In the genomic region with DNA sequence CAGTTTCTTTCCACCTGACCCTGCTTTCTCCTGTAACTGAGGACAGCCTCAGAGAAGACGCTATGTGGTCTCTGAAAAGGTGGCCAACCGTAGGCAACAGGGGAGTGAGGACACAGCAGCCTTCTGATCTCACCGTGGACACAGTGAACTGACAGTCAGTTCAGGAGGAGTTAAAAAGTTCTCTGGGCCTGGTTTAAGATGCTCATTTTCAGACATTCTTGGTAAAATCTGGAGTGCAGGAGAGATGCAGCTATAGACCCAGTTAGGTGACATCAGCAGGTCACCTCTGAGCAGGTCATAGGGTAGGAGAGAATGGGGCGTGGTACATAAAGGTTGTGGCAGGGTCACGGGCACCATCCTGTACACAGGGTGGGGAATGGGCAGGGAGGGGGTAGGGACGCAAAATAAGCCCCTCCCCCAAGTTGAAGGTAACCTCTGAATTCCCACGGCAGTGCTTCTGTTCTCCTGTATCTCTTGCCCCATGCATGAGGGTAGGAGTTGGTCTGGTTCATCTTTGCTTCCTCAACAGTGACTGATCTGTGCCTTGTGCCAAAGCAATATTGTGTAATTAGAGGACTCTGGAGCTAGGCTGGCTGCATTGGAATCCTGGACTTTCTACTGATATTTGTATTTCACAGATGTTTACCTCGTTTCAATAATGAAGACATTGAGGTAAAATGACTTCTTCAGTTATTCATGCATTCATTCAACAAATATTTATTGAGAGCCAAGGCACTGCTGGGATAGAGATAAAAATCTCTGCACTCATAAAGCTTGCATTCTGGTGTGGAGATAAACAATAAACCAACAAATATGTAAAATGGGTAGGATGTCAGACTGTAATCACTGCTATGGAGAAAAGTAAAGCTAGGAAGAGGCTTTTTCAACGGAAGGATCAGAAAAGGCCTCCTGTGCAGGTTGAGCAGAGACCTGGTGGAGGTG, we compare ENCODE assay signal across 1 cellular context.
TF ChIP-seq lines count a peak whose summit lies in the region.

No MANE protein-coding gene starts in this region.

TF ChIP-seq in HepG2, 621 proteins besides CTCF, POLR2A, EP300 and RAD21 (continued from another document and continues in another):
- TF ChIP-seq CERS6 (CRISPR knock-in tag; IDR thresholded peaks at IDR 0.05): no peak
- TF ChIP-seq SMC3 (IDR thresholded peaks at IDR 0.05; ENCODE audit: low read length): 0 out of 2 replicates have a peak, but pooled peaks have one; percentile 17
- TF ChIP-seq HNRNPLL (IDR thresholded peaks at IDR 0.05; ENCODE audit: low read depth, low read length, poor library complexity, severe bottlenecking): no peak
- TF ChIP-seq HIC2 (CRISPR knock-in tag; IDR thresholded peaks at IDR 0.05; ENCODE audit: low read depth): peak; percentile 66
- TF ChIP-seq, protein P1, sequence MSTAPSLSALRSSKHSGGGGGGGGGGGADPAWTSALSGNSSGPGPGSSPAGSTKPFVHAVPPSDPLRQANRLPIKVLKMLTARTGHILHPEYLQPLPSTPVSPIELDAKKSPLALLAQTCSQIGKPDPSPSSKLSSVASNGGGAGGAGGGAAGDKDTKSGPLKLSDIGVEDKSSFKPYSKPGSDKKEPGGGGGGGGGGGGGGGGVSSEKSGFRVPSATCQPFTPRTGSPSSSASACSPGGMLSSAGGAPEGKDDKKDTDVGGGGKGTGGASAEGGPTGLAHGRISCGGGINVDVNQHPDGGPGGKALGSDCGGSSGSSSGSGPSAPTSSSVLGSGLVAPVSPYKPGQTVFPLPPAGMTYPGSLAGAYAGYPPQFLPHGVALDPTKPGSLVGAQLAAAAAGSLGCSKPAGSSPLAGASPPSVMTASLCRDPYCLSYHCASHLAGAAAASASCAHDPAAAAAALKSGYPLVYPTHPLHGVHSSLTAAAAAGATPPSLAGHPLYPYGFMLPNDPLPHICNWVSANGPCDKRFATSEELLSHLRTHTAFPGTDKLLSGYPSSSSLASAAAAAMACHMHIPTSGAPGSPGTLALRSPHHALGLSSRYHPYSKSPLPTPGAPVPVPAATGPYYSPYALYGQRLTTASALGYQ (CRISPR knock-in tag; IDR thresholded peaks at IDR 0.05): peak; percentile 44; the same call in 1 of the 2 replicates
- TF ChIP-seq MTF2 (CRISPR knock-in tag; IDR thresholded peaks at IDR 0.05; ENCODE audit: borderline replicate concordance): no peak
- TF ChIP-seq XRCC5 (optimal IDR thresholded peaks at IDR 0.05; ENCODE audit: low read length): no peak
- no peak for TF ChIP-seq KLF15 (CRISPR knock-in tag; IDR thresholded peaks at IDR 0.05; ENCODE audit: borderline replicate concordance)
- TF ChIP-seq RARA (CRISPR knock-in tag; IDR thresholded peaks at IDR 0.05): peak; percentile 94
- TF ChIP-seq SOX5 (CRISPR knock-in tag; IDR thresholded peaks at IDR 0.05; ENCODE audit: borderline replicate concordance): peak; percentile 70; the same call in 1 of the 2 replicates
- TF ChIP-seq ZNF362 (CRISPR knock-in tag; IDR thresholded peaks at IDR 0.05; ENCODE audit: borderline replicate concordance): no peak
- TF ChIP-seq SALL1 (CRISPR knock-in tag; IDR thresholded peaks at IDR 0.05): peak; percentile 73
- TF ChIP-seq, protein P2, sequence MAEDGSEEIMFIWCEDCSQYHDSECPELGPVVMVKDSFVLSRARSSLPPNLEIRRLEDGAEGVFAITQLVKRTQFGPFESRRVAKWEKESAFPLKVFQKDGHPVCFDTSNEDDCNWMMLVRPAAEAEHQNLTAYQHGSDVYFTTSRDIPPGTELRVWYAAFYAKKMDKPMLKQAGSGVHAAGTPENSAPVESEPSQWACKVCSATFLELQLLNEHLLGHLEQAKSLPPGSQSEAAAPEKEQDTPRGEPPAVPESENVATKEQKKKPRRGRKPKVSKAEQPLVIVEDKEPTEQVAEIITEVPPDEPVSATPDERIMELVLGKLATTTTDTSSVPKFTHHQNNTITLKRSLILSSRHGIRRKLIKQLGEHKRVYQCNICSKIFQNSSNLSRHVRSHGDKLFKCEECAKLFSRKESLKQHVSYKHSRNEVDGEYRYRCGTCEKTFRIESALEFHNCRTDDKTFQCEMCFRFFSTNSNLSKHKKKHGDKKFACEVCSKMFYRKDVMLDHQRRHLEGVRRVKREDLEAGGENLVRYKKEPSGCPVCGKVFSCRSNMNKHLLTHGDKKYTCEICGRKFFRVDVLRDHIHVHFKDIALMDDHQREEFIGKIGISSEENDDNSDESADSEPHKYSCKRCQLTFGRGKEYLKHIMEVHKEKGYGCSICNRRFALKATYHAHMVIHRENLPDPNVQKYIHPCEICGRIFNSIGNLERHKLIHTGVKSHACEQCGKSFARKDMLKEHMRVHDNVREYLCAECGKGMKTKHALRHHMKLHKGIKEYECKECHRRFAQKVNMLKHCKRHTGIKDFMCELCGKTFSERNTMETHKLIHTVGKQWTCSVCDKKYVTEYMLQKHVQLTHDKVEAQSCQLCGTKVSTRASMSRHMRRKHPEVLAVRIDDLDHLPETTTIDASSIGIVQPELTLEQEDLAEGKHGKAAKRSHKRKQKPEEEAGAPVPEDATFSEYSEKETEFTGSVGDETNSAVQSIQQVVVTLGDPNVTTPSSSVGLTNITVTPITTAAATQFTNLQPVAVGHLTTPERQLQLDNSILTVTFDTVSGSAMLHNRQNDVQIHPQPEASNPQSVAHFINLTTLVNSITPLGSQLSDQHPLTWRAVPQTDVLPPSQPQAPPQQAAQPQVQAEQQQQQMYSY (CRISPR knock-in tag; IDR thresholded peaks at IDR 0.05): peak; percentile 83
- no peak for TF ChIP-seq ZNF234 (CRISPR knock-in tag; conservative IDR thresholded peaks at IDR 0.05)
- peak; percentile 56; the same call in 1 of the 2 replicates for TF ChIP-seq ZNF331 (CRISPR knock-in tag; IDR thresholded peaks at IDR 0.05)
- TF ChIP-seq DZIP1 (CRISPR knock-in tag; IDR thresholded peaks at IDR 0.05): no peak
- no peak for TF ChIP-seq PHB2 (IDR thresholded peaks at IDR 0.05; ENCODE audit: partially characterized antibody)
- TF ChIP-seq YEATS4 (CRISPR knock-in tag; IDR thresholded peaks at IDR 0.05; ENCODE audit: borderline replicate concordance): no peak
- peak; percentile 90 for TF ChIP-seq CEBPG (CRISPR knock-in tag; IDR thresholded peaks at IDR 0.05)
- peak; percentile 80 for TF ChIP-seq HDAC2 (CRISPR knock-in tag; IDR thresholded peaks at IDR 0.05)
- no peak for TF ChIP-seq ZNF329 (CRISPR knock-in tag; IDR thresholded peaks at IDR 0.05; ENCODE audit: low read depth)
- TF ChIP-seq, protein P3, sequence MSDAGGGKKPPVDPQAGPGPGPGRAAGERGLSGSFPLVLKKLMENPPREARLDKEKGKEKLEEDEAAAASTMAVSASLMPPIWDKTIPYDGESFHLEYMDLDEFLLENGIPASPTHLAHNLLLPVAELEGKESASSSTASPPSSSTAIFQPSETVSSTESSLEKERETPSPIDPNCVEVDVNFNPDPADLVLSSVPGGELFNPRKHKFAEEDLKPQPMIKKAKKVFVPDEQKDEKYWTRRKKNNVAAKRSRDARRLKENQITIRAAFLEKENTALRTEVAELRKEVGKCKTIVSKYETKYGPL (CRISPR knock-in tag; IDR thresholded peaks at IDR 0.05): no peak
- TF ChIP-seq SALL2 (CRISPR knock-in tag; IDR thresholded peaks at IDR 0.05): no peak
- TF ChIP-seq BRF2 (CRISPR knock-in tag; IDR thresholded peaks at IDR 0.05): peak; percentile 53; the same call in 1 of the 2 replicates
- TF ChIP-seq ZNF672 (CRISPR knock-in tag; IDR thresholded peaks at IDR 0.05): no peak
- TF ChIP-seq ZNF343 (CRISPR knock-in tag; IDR thresholded peaks at IDR 0.05): no peak
- TF ChIP-seq, protein P4, sequence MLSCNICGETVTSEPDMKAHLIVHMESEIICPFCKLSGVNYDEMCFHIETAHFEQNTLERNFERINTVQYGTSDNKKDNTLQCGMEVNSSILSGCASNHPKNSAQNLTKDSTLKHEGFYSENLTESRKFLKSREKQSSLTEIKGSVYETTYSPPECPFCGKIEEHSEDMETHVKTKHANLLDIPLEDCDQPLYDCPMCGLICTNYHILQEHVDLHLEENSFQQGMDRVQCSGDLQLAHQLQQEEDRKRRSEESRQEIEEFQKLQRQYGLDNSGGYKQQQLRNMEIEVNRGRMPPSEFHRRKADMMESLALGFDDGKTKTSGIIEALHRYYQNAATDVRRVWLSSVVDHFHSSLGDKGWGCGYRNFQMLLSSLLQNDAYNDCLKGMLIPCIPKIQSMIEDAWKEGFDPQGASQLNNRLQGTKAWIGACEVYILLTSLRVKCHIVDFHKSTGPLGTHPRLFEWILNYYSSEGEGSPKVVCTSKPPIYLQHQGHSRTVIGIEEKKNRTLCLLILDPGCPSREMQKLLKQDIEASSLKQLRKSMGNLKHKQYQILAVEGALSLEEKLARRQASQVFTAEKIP (CRISPR knock-in tag; IDR thresholded peaks at IDR 0.05; ENCODE audit: borderline replicate concordance): no peak
- no peak for TF ChIP-seq NFE2L1 (CRISPR knock-in tag; IDR thresholded peaks at IDR 0.05; ENCODE audit: borderline replicate concordance)
- TF ChIP-seq ZNF138 (CRISPR knock-in tag; IDR thresholded peaks at IDR 0.05; ENCODE audit: low read depth): no peak
- TF ChIP-seq ZBTB21 (CRISPR knock-in tag; IDR thresholded peaks at IDR 0.05): no peak; the same call in 1 of the 2 replicates
- no peak for TF ChIP-seq ZNF556 (CRISPR knock-in tag; IDR thresholded peaks at IDR 0.05; ENCODE audit: borderline replicate concordance)
- TF ChIP-seq NFRKB (IDR thresholded peaks at IDR 0.05): no peak
- TF ChIP-seq YEATS2 (CRISPR knock-in tag; IDR thresholded peaks at IDR 0.05; ENCODE audit: borderline replicate concordance): no peak
- no peak for TF ChIP-seq ZSCAN20 (CRISPR knock-in tag; IDR thresholded peaks at IDR 0.05; ENCODE audit: borderline replicate concordance)
- no peak; the same call in 1 of the 2 replicates for TF ChIP-seq HDAC1 (CRISPR knock-in tag; IDR thresholded peaks at IDR 0.05)
- 0 out of 2 replicates have a peak, but pooled peaks have one; percentile 51 for TF ChIP-seq MTA1 (CRISPR knock-in tag; IDR thresholded peaks at IDR 0.05; ENCODE audit: borderline replicate concordance)
- no peak for TF ChIP-seq KDM3A (CRISPR knock-in tag; IDR thresholded peaks at IDR 0.05; ENCODE audit: low read depth)
- TF ChIP-seq ZMAT5 (CRISPR knock-in tag; IDR thresholded peaks at IDR 0.05; ENCODE audit: borderline replicate concordance, low read depth): no peak
- no peak for TF ChIP-seq ZNF580 (CRISPR knock-in tag; IDR thresholded peaks at IDR 0.05; ENCODE audit: borderline replicate concordance, low read depth)
- no peak for TF ChIP-seq ZKSCAN1 (IDR thresholded peaks at IDR 0.05; ENCODE audit: low read length)
- TF ChIP-seq ZNF747 (CRISPR knock-in tag; IDR thresholded peaks at IDR 0.05; ENCODE audit: borderline replicate concordance): no peak
- no peak for TF ChIP-seq PCBP1 (IDR thresholded peaks at IDR 0.05; ENCODE audit: borderline replicate concordance, low read depth, low read length)
